Comparison of ENCODE assay signal across 17 cellular contexts in the genomic region with DNA sequence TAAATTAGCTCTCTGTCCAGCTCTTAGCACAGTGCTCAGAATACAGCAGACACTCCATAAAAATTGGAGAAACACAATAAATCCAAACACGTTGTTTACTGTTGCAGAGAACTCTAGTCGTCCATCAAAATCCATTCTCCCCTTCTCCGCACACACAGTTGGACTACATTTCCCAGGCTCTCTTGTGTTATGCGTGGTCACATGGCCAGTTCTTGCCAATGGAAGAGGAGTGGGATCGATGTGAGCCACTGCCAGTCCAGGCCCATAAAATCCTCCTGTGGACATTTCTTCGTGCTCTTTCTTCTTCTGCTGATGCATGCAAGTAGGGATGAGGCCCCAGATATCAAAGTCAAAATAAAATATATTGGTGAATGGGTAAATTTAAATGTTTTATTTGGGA.
A peak's percentile ranks its signal among the peaks of the same experiment; 100 is the strongest.
DNase-seq lines count a peak whose midpoint lies in the region; ATAC-seq, FAIRE-seq and TF ChIP-seq lines count a peak whose summit lies in the region.
"Had no signal": no experiment of that assay in that cellular context is flagged by ENCODE, and none has a peak within 500 bp of the region (broad histone marks: within the 10 kb centered on the region; RNA-seq: fewer than 3 reads in every experiment).

No MANE protein-coding gene starts in this region.

- H3K4me1 ChIP-seq in A549 (no peaks in the 10 kb centered on the region), GM23248 (ENCODE audit: insufficient read depth) (no peaks in the 10 kb centered on the region), K562 (replicated peaks in 1 of 2; ENCODE audit: control insufficient read depth in 2 of 2, insufficient read depth in 2 of 2, low read length in 2 of 2) (no peaks in the 10 kb centered on the region), esophagus squamous epithelium (no peaks in the 10 kb centered on the region)
- H3K4me1 ChIP-seq: HAP-1 had no signal

- no peaks in the 10 kb centered on the region for H3K36me3 ChIP-seq in GM23248 (ENCODE audit: low read depth)
- no peaks in the 10 kb centered on the region for H3K36me3 ChIP-seq in K562 (ENCODE audit: control insufficient read depth, insufficient read depth, low read length)
- no peaks in the 10 kb centered on the region for H3K36me3 ChIP-seq in esophagus squamous epithelium
- H3K36me3 ChIP-seq: HAP-1 had no signal

- H3K27ac ChIP-seq in A549 (no peak overlapping the region), GM23248 (no peak overlapping the region), K562 (ENCODE audit: extremely low read depth, low read depth, low read length) (no peak overlapping the region), esophagus squamous epithelium (no peak overlapping the region)
- H3K27ac ChIP-seq: HL-60 had no signal

- H4K20me1 ChIP-seq in GM23248 (ENCODE audit: insufficient read depth) (no peaks in the 10 kb centered on the region), K562 (replicated peaks; ENCODE audit: control insufficient read depth, insufficient read depth, low read length) (no peaks in the 10 kb centered on the region)

- H3K4me3 ChIP-seq in A549 (no peak overlapping the region), GM23248 (no peak overlapping the region), K562 (no peak overlapping the region), esophagus squamous epithelium (no peak overlapping the region)
- H3K4me3 ChIP-seq: HAP-1 had no signal

- CTCF ChIA-PET in A549 (lab: Yijun Ruan, JAX) (interaction anchor here (1.0 to 6.0 kb wide), 4 partner anchors 9 to 53 kb away, joined by 3 to 72 read pairs (median 4); no protein-coding TSS in a partner anchor), K562 (lab: Yijun Ruan, JAX; ENCODE audit: low intra/inter-chr PET ratio) (no interaction called here)

- H2AFZ ChIP-seq in GM23248 (no peak overlapping the region), K562 (ENCODE audit: low read depth, low read length) (no peak overlapping the region)

- POLR2A ChIA-PET in A549 (lab: Yijun Ruan, JAX) (no interaction called here), K562 (lab: Yijun Ruan, JAX) (no interaction called here)

- TF ChIP-seq RAD21 in A549 (conservative IDR thresholded peaks at IDR 0.05 in 1 of 2, IDR thresholded peaks at IDR 0.05 in 1 of 2) (no peak), K562 (CRISPR knock-in tag; conservative IDR thresholded peaks at IDR 0.05 in 1 of 2, IDR thresholded peaks at IDR 0.05 in 1 of 2) (no peak)

- H3K27me3 ChIP-seq in GM23248 (replicated peaks; ENCODE audit: insufficient read depth) (peaks cover 7% of the 10 kb centered on the region), K562 (ENCODE audit: control insufficient read depth in 2 of 2, insufficient read depth in 2 of 2, low read length in 2 of 2) (no peaks in the 10 kb centered on the region), esophagus squamous epithelium (no peaks in the 10 kb centered on the region)

- H3K9ac ChIP-seq in GM23248: no peak overlapping the region
- H3K9ac ChIP-seq in K562 (ENCODE audit: insufficient read depth in 1 of 2, low read depth in 2 of 2, low read length in 2 of 2): no peak overlapping the region

- no peak for TF ChIP-seq CTCF in A549 (IDR thresholded peaks at IDR 0.05)
- TF ChIP-seq CTCF in K562 (IDR thresholded peaks at IDR 0.05 in 2 of 3, conservative IDR thresholded peaks at IDR 0.05 in 1 of 3; ENCODE audit: insufficient read depth in 2 of 3, low read depth in 1 of 3, low read length in 3 of 3): no peak
- no peak for TF ChIP-seq CTCF in esophagus squamous epithelium (IDR thresholded peaks at IDR 0.05)

- FAIRE-seq in A549 (lab: Jason Lieb, UNC): no peak
- no peak for FAIRE-seq in K562 (lab: Jason Lieb, UNC)
- FAIRE-seq: A204.1, GM12892, GM19239, H1 had no signal

- DNase-seq in A549 (ENCODE audit: low read depth in 1 of 2, low spot score in 1 of 2): no peak
- DNase-seq in GM23248: peak; percentile 9
- peak; percentile 24 for DNase-seq in RPMI7951 (ENCODE audit: low read depth)
- no peak for DNase-seq in K562 (ENCODE audit: extremely low read depth in 1 of 4, low spot score in 3 of 4)
- DNase-seq in NCI-H1436 (lab: John Stamatoyannopoulos, UW): no peak
- no peak for DNase-seq in esophagus squamous epithelium (lab: John Stamatoyannopoulos, UW)
- DNase-seq in central memory CD4-positive, alpha-beta T cell: no peak
- DNase-seq: CD8-positive, alpha-beta T cell; COR-L47; DND-41; GDM1 had no signal

- H3K79me2 ChIP-seq in GM23248 (ENCODE audit: insufficient read depth): no peaks in the 10 kb centered on the region
- no peaks in the 10 kb centered on the region for H3K79me2 ChIP-seq in K562 (ENCODE audit: control insufficient read depth, insufficient read depth, low read length)

- no peaks in the 10 kb centered on the region for H3K9me1 ChIP-seq in K562 (ENCODE audit: control insufficient read depth, insufficient read depth, low read length)

- H3K4me2 ChIP-seq in A549 (no peak overlapping the region), GM23248 (ENCODE audit: unreplicated experiment) (no peak overlapping the region), K562 (ENCODE audit: insufficient read depth, low read length) (no peak overlapping the region)

- in situ Hi-C loops in GM23248 (cut with MboI) (no loop called here), K562 (cut with MboI) (no loop called here)

- no peaks in the 10 kb centered on the region for H3K9me2 ChIP-seq in GM23248 (ENCODE audit: insufficient read depth)

- WGBS in A549 (ENCODE audit: missing lambda C conversion rate): 11% methylated on average over 6 of the region's 6 CpGs
- WGBS in GM23248 (ENCODE audit: low coverage in 1 of 2, low lambda C conversion rate in 2 of 2, missing lambda C conversion rate in 2 of 2), 2 experiments: 19 to 28% methylated on average over 6 of the region's 6 CpGs
- 2% methylated on average over 6 of the region's 6 CpGs for WGBS in K562 (ENCODE audit: insufficient coverage, low coverage, missing lambda C conversion rate)
- WGBS in esophagus squamous epithelium, 2 donors: 75 to 85% methylated on average over 6 of the region's 6 CpGs

- ATAC-seq in A549: peak; percentile 55 to 82; a peak in 3 of 6 replicates
- no peak for ATAC-seq in K562
- ATAC-seq: CD8-positive, alpha-beta T cell had no signal

- intact Hi-C loops in K562 (cut with micrococcal nuclease): loop anchor here (5.0 kb wide), 1 partner anchor 570 kb away; no protein-coding TSS in a partner anchor
- intact Hi-C loops in esophagus squamous epithelium (cut with DNase I): no loop called here

- H3K9me3 ChIP-seq in A549: peaks cover 29% of the 10 kb centered on the region; the same call in 2 of the 3 replicates
- H3K9me3 ChIP-seq in GM23248 (ENCODE audit: low read depth): no peaks in the 10 kb centered on the region
- H3K9me3 ChIP-seq in K562 (replicated peaks; ENCODE audit: control insufficient read depth, insufficient read depth, low read depth, low read length): no peaks in the 10 kb centered on the region; the same call in 1 of the 2 replicates
- peaks cover 0 to 25% (median 0%) of the 10 kb centered on the region in 3 donors for H3K9me3 ChIP-seq in esophagus squamous epithelium
- H3K9me3 ChIP-seq: HAP-1 had no signal

- H3F3A ChIP-seq in GM23248 (ENCODE audit: insufficient read depth): no peaks in the 10 kb centered on the region

- no TSS peak for BruUV-seq in K562 (replicated peaks; lab: Mats Ljungman, UMichigan)

- TF ChIP-seq EP300 in A549 (IDR thresholded peaks at IDR 0.05) (no peak), K562 (IDR thresholded peaks at IDR 0.05; ENCODE audit: low read length) (no peak)

- TF ChIP-seq POLR2A in A549 (IDR thresholded peaks at IDR 0.05; ENCODE audit: low read length) (no peak), K562 (conservative IDR thresholded peaks at IDR 0.05) (no peak), esophagus squamous epithelium (IDR thresholded peaks at IDR 0.05) (no peak)

TF ChIP-seq in A549, 52 proteins besides CTCF, POLR2A, EP300 and RAD21:
- TF ChIP-seq FOSL2 (IDR thresholded peaks at IDR 0.05): no peak
- no peak for TF ChIP-seq FOSL2 (CRISPR knock-in tag; IDR thresholded peaks at IDR 0.05)
- TF ChIP-seq, protein P1, sequence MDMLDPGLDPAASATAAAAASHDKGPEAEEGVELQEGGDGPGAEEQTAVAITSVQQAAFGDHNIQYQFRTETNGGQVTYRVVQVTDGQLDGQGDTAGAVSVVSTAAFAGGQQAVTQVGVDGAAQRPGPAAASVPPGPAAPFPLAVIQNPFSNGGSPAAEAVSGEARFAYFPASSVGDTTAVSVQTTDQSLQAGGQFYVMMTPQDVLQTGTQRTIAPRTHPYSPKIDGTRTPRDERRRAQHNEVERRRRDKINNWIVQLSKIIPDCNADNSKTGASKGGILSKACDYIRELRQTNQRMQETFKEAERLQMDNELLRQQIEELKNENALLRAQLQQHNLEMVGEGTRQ (IDR thresholded peaks at IDR 0.05): peak; percentile 40; the same call in 1 of the 2 replicates
- no peak for TF ChIP-seq ESRRA (IDR thresholded peaks at IDR 0.05; ENCODE audit: borderline replicate concordance, low read length)
TF ChIP-seq in A549: peak in this region for 1.

TF ChIP-seq in K562, 482 proteins besides CTCF, POLR2A, EP300 and RAD21 (continues in another document):
- TF ChIP-seq ZNF76 (CRISPR knock-in tag; IDR thresholded peaks at IDR 0.05; ENCODE audit: borderline replicate concordance): no peak
- no peak for TF ChIP-seq HDGF (IDR thresholded peaks at IDR 0.05)
- TF ChIP-seq ZNF41 (CRISPR knock-in tag; conservative IDR thresholded peaks at IDR 0.05): no peak
- TF ChIP-seq STAG1 (CRISPR knock-in tag; IDR thresholded peaks at IDR 0.05; ENCODE audit: borderline replicate concordance): no peak
- TF ChIP-seq, protein P2, sequence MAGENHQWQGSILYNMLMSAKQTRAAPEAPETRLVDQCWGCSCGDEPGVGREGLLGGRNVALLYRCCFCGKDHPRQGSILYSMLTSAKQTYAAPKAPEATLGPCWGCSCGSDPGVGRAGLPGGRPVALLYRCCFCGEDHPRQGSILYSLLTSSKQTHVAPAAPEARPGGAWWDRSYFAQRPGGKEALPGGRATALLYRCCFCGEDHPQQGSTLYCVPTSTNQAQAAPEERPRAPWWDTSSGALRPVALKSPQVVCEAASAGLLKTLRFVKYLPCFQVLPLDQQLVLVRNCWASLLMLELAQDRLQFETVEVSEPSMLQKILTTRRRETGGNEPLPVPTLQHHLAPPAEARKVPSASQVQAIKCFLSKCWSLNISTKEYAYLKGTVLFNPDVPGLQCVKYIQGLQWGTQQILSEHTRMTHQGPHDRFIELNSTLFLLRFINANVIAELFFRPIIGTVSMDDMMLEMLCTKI (IDR thresholded peaks at IDR 0.05; ENCODE audit: partially characterized antibody): no peak
- TF ChIP-seq HCFC1 (IDR thresholded peaks at IDR 0.05; ENCODE audit: low read depth, low read length): peak; percentile 24; the same call in 1 of the 2 replicates
- TF ChIP-seq, protein P3, sequence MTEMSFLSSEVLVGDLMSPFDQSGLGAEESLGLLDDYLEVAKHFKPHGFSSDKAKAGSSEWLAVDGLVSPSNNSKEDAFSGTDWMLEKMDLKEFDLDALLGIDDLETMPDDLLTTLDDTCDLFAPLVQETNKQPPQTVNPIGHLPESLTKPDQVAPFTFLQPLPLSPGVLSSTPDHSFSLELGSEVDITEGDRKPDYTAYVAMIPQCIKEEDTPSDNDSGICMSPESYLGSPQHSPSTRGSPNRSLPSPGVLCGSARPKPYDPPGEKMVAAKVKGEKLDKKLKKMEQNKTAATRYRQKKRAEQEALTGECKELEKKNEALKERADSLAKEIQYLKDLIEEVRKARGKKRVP (CRISPR knock-in tag; IDR thresholded peaks at IDR 0.05): no peak

Comparison
In these comparisons a context has a peak if more than half of its experiments do, and no peak if none do; other contexts are left out.
1. DNase-seq: peak in GM23248 (single experiment) and RPMI7951 (single experiment); none in A549 (0 of 2), K562 (0 of 4), NCI-H1436 (single experiment), esophagus squamous epithelium (single experiment) and central memory CD4-positive, alpha-beta T cell (single experiment).